1 cellular context compared by ENCODE assay signal in genomic region chr12:76636141-76636692, GRCh38.
TF ChIP-seq lines count a peak whose summit lies in the region.

No MANE protein-coding gene starts in this region.

TF ChIP-seq in HEK293, 187 proteins besides CTCF, POLR2A, EP300 and RAD21 (continued from another document and continues in another):
- TF ChIP-seq ZNF837 (tag by site-specific recombination; IDR thresholded peaks at IDR 0.05), result no peak
- TF ChIP-seq BCL11A (tag by site-specific recombination; IDR thresholded peaks at IDR 0.05; ENCODE audit: low read depth), result peak; percentile 67; the same call in 1 of the 2 replicates
- TF ChIP-seq ZNF623 (tag by site-specific recombination; IDR thresholded peaks at IDR 0.05), result peak; percentile 9; the same call in 1 of the 2 replicates
- TF ChIP-seq HOXD13 (CRISPR knock-in tag; IDR thresholded peaks at IDR 0.05; ENCODE audit: borderline replicate concordance), result no peak
- TF ChIP-seq ZNF169 (tag by site-specific recombination; IDR thresholded peaks at IDR 0.05), result no peak
- peak; percentile 40 for TF ChIP-seq ZNF398 (tag by site-specific recombination; IDR thresholded peaks at IDR 0.05)
- no peak for TF ChIP-seq ZNF19 (tag by site-specific recombination; IDR thresholded peaks at IDR 0.05; ENCODE audit: low read depth)
- TF ChIP-seq ZSCAN18 (tag by site-specific recombination; IDR thresholded peaks at IDR 0.05), result no peak
- no peak for TF ChIP-seq ZNF132 (tag by site-specific recombination; IDR thresholded peaks at IDR 0.05; ENCODE audit: borderline replicate concordance)
- TF ChIP-seq ZNF223 (tag by site-specific recombination; IDR thresholded peaks at IDR 0.05), result no peak
- TF ChIP-seq ZNF426 (tag by site-specific recombination; IDR thresholded peaks at IDR 0.05), result no peak
- TF ChIP-seq PBX3 (CRISPR knock-in tag; IDR thresholded peaks at IDR 0.05), result no peak
- no peak for TF ChIP-seq ZNF560 (tag by site-specific recombination; IDR thresholded peaks at IDR 0.05; ENCODE audit: borderline replicate concordance)
- no peak for TF ChIP-seq ZNF416 (tag by site-specific recombination; IDR thresholded peaks at IDR 0.05)
- no peak for TF ChIP-seq GLI2 (tag by site-specific recombination; IDR thresholded peaks at IDR 0.05; ENCODE audit: borderline replicate concordance, low read depth)
- TF ChIP-seq ZNF777 (tag by site-specific recombination; IDR thresholded peaks at IDR 0.05; ENCODE audit: borderline replicate concordance), result no peak
- no peak for TF ChIP-seq SALL2 (tag by site-specific recombination; IDR thresholded peaks at IDR 0.05; ENCODE audit: borderline replicate concordance)
- TF ChIP-seq ZNF596 (tag by site-specific recombination; IDR thresholded peaks at IDR 0.05), result no peak
- TF ChIP-seq ELK4 (IDR thresholded peaks at IDR 0.05; ENCODE audit: borderline replicate concordance, low read depth, low read length), result no peak
- TF ChIP-seq PRDM2 (tag by site-specific recombination; IDR thresholded peaks at IDR 0.05; ENCODE audit: borderline replicate concordance), result no peak
- TF ChIP-seq ZEB2 (tag by site-specific recombination; IDR thresholded peaks at IDR 0.05), result 0 out of 2 replicates have a peak, but pooled peaks have one; percentile 20
- TF ChIP-seq ZNF776 (tag by site-specific recombination; IDR thresholded peaks at IDR 0.05; ENCODE audit: borderline replicate concordance), result no peak
- TF ChIP-seq ZNF580 (tag by site-specific recombination; IDR thresholded peaks at IDR 0.05), result no peak
- TF ChIP-seq KLF17 (tag by site-specific recombination; IDR thresholded peaks at IDR 0.05), result no peak
- no peak for TF ChIP-seq ZNF677 (tag by site-specific recombination; IDR thresholded peaks at IDR 0.05)
- TF ChIP-seq, protein P1, sequence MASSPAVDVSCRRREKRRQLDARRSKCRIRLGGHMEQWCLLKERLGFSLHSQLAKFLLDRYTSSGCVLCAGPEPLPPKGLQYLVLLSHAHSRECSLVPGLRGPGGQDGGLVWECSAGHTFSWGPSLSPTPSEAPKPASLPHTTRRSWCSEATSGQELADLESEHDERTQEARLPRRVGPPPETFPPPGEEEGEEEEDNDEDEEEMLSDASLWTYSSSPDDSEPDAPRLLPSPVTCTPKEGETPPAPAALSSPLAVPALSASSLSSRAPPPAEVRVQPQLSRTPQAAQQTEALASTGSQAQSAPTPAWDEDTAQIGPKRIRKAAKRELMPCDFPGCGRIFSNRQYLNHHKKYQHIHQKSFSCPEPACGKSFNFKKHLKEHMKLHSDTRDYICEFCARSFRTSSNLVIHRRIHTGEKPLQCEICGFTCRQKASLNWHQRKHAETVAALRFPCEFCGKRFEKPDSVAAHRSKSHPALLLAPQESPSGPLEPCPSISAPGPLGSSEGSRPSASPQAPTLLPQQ (tag by site-specific recombination; IDR thresholded peaks at IDR 0.05), result peak; percentile 51; the same call in 1 of the 2 replicates
- TF ChIP-seq ZFP37 (tag by site-specific recombination; IDR thresholded peaks at IDR 0.05), result no peak
- no peak for TF ChIP-seq MZF1 (tag by site-specific recombination; IDR thresholded peaks at IDR 0.05; ENCODE audit: borderline replicate concordance)
- TF ChIP-seq ZNF830 (tag by site-specific recombination; IDR thresholded peaks at IDR 0.05; ENCODE audit: low read depth), result no peak
- TF ChIP-seq ZNF239 (tag by site-specific recombination; IDR thresholded peaks at IDR 0.05), result no peak
- TF ChIP-seq, protein P2, sequence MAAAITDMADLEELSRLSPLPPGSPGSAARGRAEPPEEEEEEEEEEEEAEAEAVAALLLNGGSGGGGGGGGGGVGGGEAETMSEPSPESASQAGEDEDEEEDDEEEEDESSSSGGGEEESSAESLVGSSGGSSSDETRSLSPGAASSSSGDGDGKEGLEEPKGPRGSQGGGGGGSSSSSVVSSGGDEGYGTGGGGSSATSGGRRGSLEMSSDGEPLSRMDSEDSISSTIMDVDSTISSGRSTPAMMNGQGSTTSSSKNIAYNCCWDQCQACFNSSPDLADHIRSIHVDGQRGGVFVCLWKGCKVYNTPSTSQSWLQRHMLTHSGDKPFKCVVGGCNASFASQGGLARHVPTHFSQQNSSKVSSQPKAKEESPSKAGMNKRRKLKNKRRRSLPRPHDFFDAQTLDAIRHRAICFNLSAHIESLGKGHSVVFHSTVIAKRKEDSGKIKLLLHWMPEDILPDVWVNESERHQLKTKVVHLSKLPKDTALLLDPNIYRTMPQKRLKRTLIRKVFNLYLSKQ (tag by site-specific recombination; IDR thresholded peaks at IDR 0.05; ENCODE audit: borderline replicate concordance), result no peak
- no peak for TF ChIP-seq ZNF555 (tag by site-specific recombination; conservative IDR thresholded peaks at IDR 0.05)
- no peak for TF ChIP-seq ZFP3 (tag by site-specific recombination; IDR thresholded peaks at IDR 0.05; ENCODE audit: low read depth)
- TF ChIP-seq FEZF1 (tag by site-specific recombination; IDR thresholded peaks at IDR 0.05), result no peak
- no peak for TF ChIP-seq ZNF146 (tag by site-specific recombination; IDR thresholded peaks at IDR 0.05)
- TF ChIP-seq, protein P3, sequence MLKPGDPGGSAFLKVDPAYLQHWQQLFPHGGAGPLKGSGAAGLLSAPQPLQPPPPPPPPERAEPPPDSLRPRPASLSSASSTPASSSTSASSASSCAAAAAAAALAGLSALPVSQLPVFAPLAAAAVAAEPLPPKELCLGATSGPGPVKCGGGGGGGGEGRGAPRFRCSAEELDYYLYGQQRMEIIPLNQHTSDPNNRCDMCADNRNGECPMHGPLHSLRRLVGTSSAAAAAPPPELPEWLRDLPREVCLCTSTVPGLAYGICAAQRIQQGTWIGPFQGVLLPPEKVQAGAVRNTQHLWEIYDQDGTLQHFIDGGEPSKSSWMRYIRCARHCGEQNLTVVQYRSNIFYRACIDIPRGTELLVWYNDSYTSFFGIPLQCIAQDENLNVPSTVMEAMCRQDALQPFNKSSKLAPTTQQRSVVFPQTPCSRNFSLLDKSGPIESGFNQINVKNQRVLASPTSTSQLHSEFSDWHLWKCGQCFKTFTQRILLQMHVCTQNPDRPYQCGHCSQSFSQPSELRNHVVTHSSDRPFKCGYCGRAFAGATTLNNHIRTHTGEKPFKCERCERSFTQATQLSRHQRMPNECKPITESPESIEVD (tag by site-specific recombination; IDR thresholded peaks at IDR 0.05), result no peak
- no peak for TF ChIP-seq ZNF133 (tag by site-specific recombination; IDR thresholded peaks at IDR 0.05)
- no peak for TF ChIP-seq ZNF768 (tag by site-specific recombination; IDR thresholded peaks at IDR 0.05)
- 0 out of 2 replicates have a peak, but pooled peaks have one; percentile 33 for TF ChIP-seq SP7 (tag by site-specific recombination; IDR thresholded peaks at IDR 0.05)
- no peak for TF ChIP-seq ZNF670 (tag by site-specific recombination; IDR thresholded peaks at IDR 0.05; ENCODE audit: low read depth)
- TF ChIP-seq ZNF530 (tag by site-specific recombination; IDR thresholded peaks at IDR 0.05; ENCODE audit: low read depth), result no peak
- no peak for TF ChIP-seq ZNF501 (tag by site-specific recombination; IDR thresholded peaks at IDR 0.05)
